28 cellular contexts compared by ENCODE assay signal in the genomic region with DNA sequence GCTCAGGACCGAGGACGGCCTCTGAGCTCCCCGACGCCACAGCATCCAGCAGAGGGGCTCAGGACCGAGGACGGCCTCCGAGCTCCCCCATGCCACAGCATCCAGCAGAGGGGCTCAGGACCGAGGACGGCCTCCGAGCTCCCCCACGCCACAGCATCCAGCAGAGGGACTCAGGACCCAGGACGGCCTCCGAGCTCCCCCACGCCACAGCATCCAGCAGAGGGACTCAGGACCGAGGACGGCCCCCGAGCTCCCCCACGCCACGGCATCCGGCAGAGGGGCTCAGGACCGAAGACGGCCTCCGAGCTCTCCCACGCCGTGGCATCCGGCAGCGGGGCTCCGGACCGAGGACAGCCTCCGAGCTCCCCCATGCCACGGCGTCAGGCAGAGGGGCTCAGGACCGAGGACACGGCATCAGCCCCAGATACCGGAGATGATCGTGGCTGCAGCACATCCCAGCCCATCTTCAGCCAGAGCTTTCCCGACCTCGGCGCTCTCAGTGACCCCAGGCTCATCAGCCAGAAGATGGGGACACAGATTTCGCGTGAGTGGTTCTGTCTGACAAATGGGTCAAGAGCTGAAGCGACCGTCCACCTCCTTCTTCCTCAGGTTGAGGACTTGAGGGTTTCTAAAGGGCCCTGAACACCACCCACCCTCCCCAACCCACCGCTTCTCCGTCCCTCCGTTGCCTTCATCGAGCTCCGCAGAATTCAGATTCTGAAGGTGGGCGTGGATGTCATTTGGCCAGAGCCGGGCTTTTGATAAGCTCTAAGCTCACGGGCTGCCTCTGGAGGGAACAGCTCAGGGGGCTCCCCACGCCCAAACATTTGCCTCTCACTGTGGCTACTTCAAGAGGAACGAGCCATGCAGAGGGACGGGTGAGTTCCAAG.
"Had no signal": no experiment of that assay in that cellular context is flagged by ENCODE, and none has a peak within 500 bp of the region (broad histone marks: within the 10 kb centered on the region; RNA-seq: fewer than 3 reads in every experiment).

No MANE protein-coding gene starts in this region.

- DNase-seq: central memory CD4-positive, alpha-beta T cell; colonic mucosa; effector CD8-positive, alpha-beta T cell; endodermal cell; foreskin keratinocyte; glutamatergic neuron; hypothalamus; immature natural killer cell; islet precursor cell; left ventricle myocardium superior; naive thymus-derived CD4-positive, alpha-beta T cell; nucleus accumbens; retina; stimulated activated CD4-positive, alpha-beta T cell treated with anti-CD3 and anti-CD28 coated beads, Interleukin-4, amount 100 ng/mL, for 4 hours; stimulated activated naive CD8-positive, alpha-beta T cell treated with anti-CD3 and anti-CD28 coated beads, Interleukin-15, Interleukin-2, amounts not matched to agents 100 U/mL and 50 U/mL, for 24 hours; substantia nigra; testis; tibial artery had no signal

- H3K9ac ChIP-seq: neural progenitor cell had no signal

- H3K9me3 ChIP-seq: colonic mucosa, right lobe of liver, testis, tibial artery had no signal

- H3K27me3 Mint-ChIP-seq: memory B cell; naive thymus-derived CD4-positive, alpha-beta T cell; stimulated activated memory B cell treated with anti-CD40 and anti-IgM and Interleukin-4, amounts not matched to agents 10 μg/mL and 1 μg/mL and 100 μg/mL, for 72 hours; type B pancreatic cell had no signal

- H3K4me1 ChIP-seq: colonic mucosa, foreskin keratinocyte, neural progenitor cell, right lobe of liver had no signal

- H3K4me3 Mint-ChIP-seq: dendritic cell treated with granulocyte-macrophage colony-stimulating factor and Interleukin-4, amounts not matched to agents 40 ng/mL and 50 ng/mL, for 4 days; endodermal cell; immature natural killer cell; memory B cell; naive thymus-derived CD4-positive, alpha-beta T cell; nephron; neural progenitor cell; stimulated activated memory B cell treated with anti-CD40 and anti-IgM and Interleukin-4, amounts not matched to agents 10 μg/mL and 1 μg/mL and 100 μg/mL, for 72 hours; type B pancreatic cell had no signal

- H3K36me3 ChIP-seq: colonic mucosa, neural progenitor cell, right lobe of liver, tibial artery had no signal

- H3K27ac Mint-ChIP-seq: dendritic cell treated with granulocyte-macrophage colony-stimulating factor and Interleukin-4, amounts not matched to agents 40 ng/mL and 50 ng/mL, for 4 days; endodermal cell; immature natural killer cell; memory B cell; neural progenitor cell; stimulated activated memory B cell treated with anti-CD40 and anti-IgM and Interleukin-4, amounts not matched to agents 10 μg/mL and 1 μg/mL and 100 μg/mL, for 72 hours; type B pancreatic cell had no signal

- H3K4me2 ChIP-seq: neural progenitor cell had no signal

- H3K4me3 ChIP-seq: colonic mucosa, lung, neural progenitor cell, right lobe of liver, testis, tibial artery had no signal

- H3K9me3 Mint-ChIP-seq: memory B cell, nephron had no signal

- H3K27ac ChIP-seq: colonic mucosa, epithelial cell of prostate, foreskin keratinocyte, neural progenitor cell, right lobe of liver, testis, tibial artery had no signal

- H3K27me3 ChIP-seq: colonic mucosa, foreskin keratinocyte, neural progenitor cell, right lobe of liver, testis, tibial artery had no signal

- ATAC-seq: esophagus mucosa; foreskin keratinocyte; left ventricle myocardium superior; naive thymus-derived CD4-positive, alpha-beta T cell; right lobe of liver; stimulated activated memory B cell treated with anti-CD40 and anti-IgM and Interleukin-4, amounts not matched to agents 10 μg/mL and 1 μg/mL and 100 μg/mL, for 72 hours; stimulated activated naive CD8-positive, alpha-beta T cell treated with anti-CD3 and anti-CD28 coated beads, Interleukin-15, Interleukin-2, amounts not matched to agents 100 U/mL and 50 U/mL, for 24 hours had no signal

- H3K4me1 Mint-ChIP-seq: endodermal cell; memory B cell; neural progenitor cell; stimulated activated memory B cell treated with anti-CD40 and anti-IgM and Interleukin-4, amounts not matched to agents 10 μg/mL and 1 μg/mL and 100 μg/mL, for 72 hours had no signal
